20 cellular contexts compared by ENCODE assay signal in genomic region chr1:57590978-57591377, GRCh38.
DNase-seq lines count a peak whose midpoint lies in the region; ATAC-seq, FAIRE-seq and TF ChIP-seq lines count a peak whose summit lies in the region.
"Had no signal": no experiment of that assay in that cellular context is flagged by ENCODE, and none has a peak within 500 bp of the region (broad histone marks: within the 10 kb centered on the region; RNA-seq: fewer than 3 reads in every experiment).

No MANE protein-coding gene starts in this region.

- 71% methylated on average over 5 of the region's 5 CpGs for WGBS in HepG2 (ENCODE audit: low lambda C conversion rate)
- WGBS in right lobe of liver (ENCODE audit: insufficient coverage, low coverage, low lambda C conversion rate, missing lambda C conversion rate): 85% methylated on average over 5 of the region's 5 CpGs
- 85 to 86% methylated on average over 5 of the region's 5 CpGs for WGBS in heart right ventricle, 2 donors

- intact Hi-C loops in HepG2 (cut with micrococcal nuclease; ENCODE audit: unreplicated experiment): no loop called here
- intact Hi-C loops in right lobe of liver (cut with DNase I): no loop called here
- intact Hi-C loops in heart right ventricle (cut with DNase I): no loop called here

- H3K4me3 ChIP-seq in HepG2 (replicated peaks in 1 of 3; ENCODE audit: insufficient read depth in 1 of 3, low read depth in 2 of 3, low read length in 3 of 3): no peak overlapping the region
- H3K4me3 ChIP-seq in right lobe of liver: no peak overlapping the region
- no peak overlapping the region for H3K4me3 ChIP-seq in epithelial cell of esophagus (ENCODE audit: low read length)
- H3K4me3 ChIP-seq in keratinocyte (ENCODE audit: control insufficient read depth in 2 of 3, extremely low read depth in 1 of 3, insufficient read depth in 2 of 3, low read depth in 1 of 3, low read length in 3 of 3): no peak overlapping the region
- H3K4me3 ChIP-seq in heart right ventricle: no peak overlapping the region
- H3K4me3 ChIP-seq: BLaER1, GM23248 had no signal

- POLR2A ChIA-PET in HepG2 (lab: Yijun Ruan, JAX): no interaction called here

- H2AFZ ChIP-seq in HepG2 (ENCODE audit: low read length): no peak overlapping the region
- H2AFZ ChIP-seq in keratinocyte (ENCODE audit: control insufficient read depth, low read length): no peak overlapping the region
- H2AFZ ChIP-seq: GM23248 had no signal

- TF ChIP-seq RAD21 in HepG2 (CRISPR knock-in tag; IDR thresholded peaks at IDR 0.05): no peak

- no peak overlapping the region for H3K4me2 ChIP-seq in HepG2 (ENCODE audit: low read depth, low read length)
- H3K4me2 ChIP-seq in keratinocyte (ENCODE audit: control insufficient read depth, extremely low read depth, insufficient read depth, low read depth, low read length): peak overlapping the region; percentile 29
- H3K4me2 ChIP-seq: BLaER1 had no signal

- no peaks in the 10 kb centered on the region for H4K20me1 ChIP-seq in HepG2 (ENCODE audit: insufficient read depth, low read length)
- no peaks in the 10 kb centered on the region for H4K20me1 ChIP-seq in keratinocyte (ENCODE audit: control insufficient read depth, extremely low read depth, insufficient read depth, low read length)
- H4K20me1 ChIP-seq: BLaER1 had no signal

- FAIRE-seq in HepG2 (lab: Jason Lieb, UNC) (no peak), keratinocyte (lab: Jason Lieb, UNC) (peak; percentile 71)
- FAIRE-seq: D721Med, G401.6 had no signal

- no peak overlapping the region for H3K27ac Mint-ChIP-seq in mesothelial cell of epicardium
- H3K27ac Mint-ChIP-seq: CD8-positive, alpha-beta T cell had no signal

- no peaks in the 10 kb centered on the region for H3K9me3 Mint-ChIP-seq in mesothelial cell of epicardium
- H3K9me3 Mint-ChIP-seq: CD8-positive, alpha-beta T cell had no signal

- H3K36me3 ChIP-seq in HepG2 (replicated peaks in 1 of 2; ENCODE audit: control insufficient read depth in 1 of 2, insufficient read depth in 2 of 2, low read length in 2 of 2): no peaks in the 10 kb centered on the region
- H3K36me3 ChIP-seq in right lobe of liver: no peaks in the 10 kb centered on the region
- H3K36me3 ChIP-seq in keratinocyte (ENCODE audit: control insufficient read depth in 2 of 2, extremely low read depth in 1 of 2, insufficient read depth in 2 of 2, low read length in 2 of 2): no peaks in the 10 kb centered on the region
- no peaks in the 10 kb centered on the region for H3K36me3 ChIP-seq in heart right ventricle
- H3K36me3 ChIP-seq: BLaER1 had no signal

- H3K27me3 Mint-ChIP-seq in mesothelial cell of epicardium (ENCODE audit: low read depth): peaks cover 2% of the 10 kb centered on the region

- no peak overlapping the region for H3K4me3 Mint-ChIP-seq in mesothelial cell of epicardium
- H3K4me3 Mint-ChIP-seq: CD8-positive, alpha-beta T cell had no signal

- TF ChIP-seq EP300 in HepG2 (IDR thresholded peaks at IDR 0.05; ENCODE audit: low read depth in 2 of 2, low read length in 2 of 2) (no peak), HepG2 (CRISPR knock-in tag; IDR thresholded peaks at IDR 0.05; ENCODE audit: borderline replicate concordance) (no peak)

- peaks cover 25% of the 10 kb centered on the region for H3K4me1 Mint-ChIP-seq in mesothelial cell of epicardium

- in situ Hi-C loops in HepG2 (cut with HindIII; ENCODE audit: extremely low pct_ligation_motif_present, low pct_unique_long_range_greater_than_20kb): no loop called here

- DNase-seq in HepG2 (ENCODE audit: low spot score): no peak
- DNase-seq in right lobe of liver: no peak
- DNase-seq in epithelial cell of esophagus (ENCODE audit: low read depth): peak; percentile 79
- peak; percentile 75 for DNase-seq in keratinocyte (ENCODE audit: low read depth, low spot score)
- DNase-seq in mesothelial cell of epicardium (ENCODE audit: low spot score in 2 of 2, unreplicated experiment in 2 of 2): no peak
- DNase-seq in heart right ventricle: no peak
- no peak for DNase-seq in COLO668 (lab: John Stamatoyannopoulos, UW; ENCODE audit: unreplicated experiment)
- DNase-seq: 8988T; CD8-positive, alpha-beta T cell; DMS79; GM23248; KG1; NCI-H1092; NCI-H1694 treated with DMSO at 0.1 percent for 48 hours; NCI-H446; NCI-H69 had no signal

- BruUV-seq in HepG2 (replicated peaks; lab: Mats Ljungman, UMichigan): no TSS peak

- ATAC-seq in HepG2: no peak
- no peak for ATAC-seq in right lobe of liver
- no peak for ATAC-seq in heart right ventricle
- no peak for ATAC-seq in GM21529 (IDR thresholded peaks at IDR 0.05; ENCODE audit: unreplicated experiment)
- ATAC-seq: CD8-positive, alpha-beta T cell had no signal

- H3K4me1 ChIP-seq in HepG2 (ENCODE audit: insufficient read depth, low read length): no peaks in the 10 kb centered on the region
- H3K4me1 ChIP-seq in right lobe of liver: no peaks in the 10 kb centered on the region
- peaks cover 19% of the 10 kb centered on the region for H3K4me1 ChIP-seq in keratinocyte (ENCODE audit: control insufficient read depth, extremely low read depth, insufficient read depth, low read length)
- H3K4me1 ChIP-seq in heart right ventricle: peaks cover 0 to 3% (median 0%) of the 10 kb centered on the region in 9 donors
- H3K4me1 ChIP-seq: BLaER1 had no signal

- TF ChIP-seq POLR2A in HepG2 (IDR thresholded peaks at IDR 0.05; ENCODE audit: insufficient read depth in 1 of 2, low read depth in 2 of 2, low read length in 2 of 2): no peak
- no peak for TF ChIP-seq POLR2A in right lobe of liver (IDR thresholded peaks at IDR 0.05)

- CTCF ChIA-PET in HepG2 (lab: Yijun Ruan, JAX; ENCODE audit: low intra/inter-chr PET ratio, low total read pairs): no interaction called here

- TF ChIP-seq CTCF in HepG2 (CRISPR knock-in tag; IDR thresholded peaks at IDR 0.05) (no peak), right lobe of liver (IDR thresholded peaks at IDR 0.05) (no peak), epithelial cell of esophagus (IDR thresholded peaks at IDR 0.05; ENCODE audit: insufficient read depth, low read depth, low read length, missing control alignments) (no peak), keratinocyte (optimal IDR thresholded peaks at IDR 0.05 in 1 of 3, IDR thresholded peaks at IDR 0.05 in 1 of 3, conservative IDR thresholded peaks at IDR 0.05 in 1 of 3; ENCODE audit: extremely low read depth in 1 of 3, insufficient read depth in 2 of 3, low read length in 3 of 3) (no peak), mesothelial cell of epicardium (IDR thresholded peaks at IDR 0.05; ENCODE audit: unreplicated experiment) (no peak), heart right ventricle (IDR thresholded peaks at IDR 0.05) (no peak)

- H3K79me2 ChIP-seq in HepG2 (ENCODE audit: insufficient read depth, low read length) (no peaks in the 10 kb centered on the region), keratinocyte (ENCODE audit: control insufficient read depth, insufficient read depth, low read length) (no peaks in the 10 kb centered on the region)

- H3K27me3 ChIP-seq in HepG2 (ENCODE audit: control insufficient read depth in 1 of 2, insufficient read depth in 2 of 2, low read length in 2 of 2) (no peaks in the 10 kb centered on the region), right lobe of liver (no peaks in the 10 kb centered on the region), keratinocyte (ENCODE audit: control insufficient read depth, extremely low read depth, insufficient read depth, low read length) (no peaks in the 10 kb centered on the region), heart right ventricle (no peaks in the 10 kb centered on the region)
- H3K27me3 ChIP-seq: BLaER1 had no signal

- dilution Hi-C loops in keratinocyte (cut with MboI; ENCODE audit: extremely low pct_ligation_motif_present, low sequenced_read_pairs): no loop called here

- no peak overlapping the region for H3K27ac ChIP-seq in HepG2 (ENCODE audit: extremely low read length, insufficient read depth, low read length)
- no peak overlapping the region for H3K27ac ChIP-seq in right lobe of liver
- H3K27ac ChIP-seq in keratinocyte (ENCODE audit: control insufficient read depth, insufficient read depth, low read length): no peak overlapping the region
- no peak overlapping the region for H3K27ac ChIP-seq in heart right ventricle
- H3K27ac ChIP-seq: BLaER1, GM23248 had no signal

- H3K9me1 ChIP-seq in keratinocyte (ENCODE audit: control insufficient read depth, extremely low read depth, insufficient read depth, low read length): no peaks in the 10 kb centered on the region

- H3K9ac ChIP-seq in HepG2 (ENCODE audit: insufficient read depth, low read depth, low read length) (no peak overlapping the region), keratinocyte (ENCODE audit: control insufficient read depth, extremely low read depth, insufficient read depth, low read length) (no peak overlapping the region)
- H3K9ac ChIP-seq: BLaER1, GM23248 had no signal

- no peaks in the 10 kb centered on the region for H3K36me3 Mint-ChIP-seq in mesothelial cell of epicardium
- H3K36me3 Mint-ChIP-seq: CD8-positive, alpha-beta T cell had no signal

- H3K9me3 ChIP-seq in HepG2 (ENCODE audit: low read length): no peaks in the 10 kb centered on the region
- no peaks in the 10 kb centered on the region for H3K9me3 ChIP-seq in right lobe of liver
- no peaks in the 10 kb centered on the region for H3K9me3 ChIP-seq in keratinocyte (ENCODE audit: control insufficient read depth, low read depth, low read length)
- no peaks in the 10 kb centered on the region for H3K9me3 ChIP-seq in heart right ventricle
- H3K9me3 ChIP-seq: BLaER1 had no signal

TF ChIP-seq in HepG2, 621 proteins besides CTCF, POLR2A, EP300 and RAD21 (continues in another document):
- TF ChIP-seq ZNF281 (CRISPR knock-in tag; IDR thresholded peaks at IDR 0.05; ENCODE audit: borderline replicate concordance): no peak
- no peak for TF ChIP-seq HMG20B (CRISPR knock-in tag; conservative IDR thresholded peaks at IDR 0.05)
- peak; percentile 67; the same call in 1 of the 2 replicates for TF ChIP-seq ZNF768 (CRISPR knock-in tag; IDR thresholded peaks at IDR 0.05)
- no peak for TF ChIP-seq BRD4 (CRISPR knock-in tag; IDR thresholded peaks at IDR 0.05)

Comparison
In these comparisons a context has a peak if more than half of its experiments do, and no peak if none do; other contexts are left out.
1. DNase-seq: peak in epithelial cell of esophagus (single experiment) and keratinocyte (single experiment); none in HepG2 (single experiment), right lobe of liver (0 of 3), mesothelial cell of epicardium (0 of 2), heart right ventricle (0 of 2) and COLO668 (single experiment).